ENCODE assay signal across 25 cellular contexts in genomic region chr6:56497270-56497669, GRCh38.
"Had no signal": no experiment of that assay in that cellular context is flagged by ENCODE, and none has a peak within 500 bp of the region (broad histone marks: within the 10 kb centered on the region; RNA-seq: fewer than 3 reads in every experiment).

No MANE protein-coding gene starts in this region.

- H3K4me1 Mint-ChIP-seq: activated CD4-positive, alpha-beta T cell treated with anti-CD3 and anti-CD28 coated beads, Interleukin-2, amount 10 ng/mL, durations not matched to agents 7 days and 5 days; central memory CD8-positive, alpha-beta T cell; natural killer cell; stimulated activated effector memory CD8-positive, alpha-beta T cell treated with anti-CD3 and anti-CD28 coated beads, Interleukin-12 subunit alpha, Interleukin-12 subunit beta, amount 100 ng/mL, for 72 hours; T-helper 17 cell had no signal

- H3K27ac ChIP-seq: epithelial cell of prostate, right lobe of liver, upper lobe of right lung had no signal

- H3K4me3 Mint-ChIP-seq: activated CD4-positive, alpha-beta T cell treated with anti-CD3 and anti-CD28 coated beads, Interleukin-2, amount 10 ng/mL, durations not matched to agents 7 days and 5 days; activated CD8-positive, alpha-beta T cell treated with anti-CD3 and anti-CD28 coated beads for 36 hours; activated T-cell treated with anti-CD3 and anti-CD28 coated beads, Interleukin-2, amount 50 U/mL, for 72 hours; central memory CD8-positive, alpha-beta T cell; dendritic cell treated with granulocyte-macrophage colony-stimulating factor and Interleukin-4, amounts not matched to agents 40 ng/mL and 50 ng/mL, for 4 days; natural killer cell; stimulated activated effector memory CD8-positive, alpha-beta T cell treated with anti-CD3 and anti-CD28 coated beads, Interleukin-12 subunit alpha, Interleukin-12 subunit beta, amount 100 ng/mL, for 72 hours; stimulated activated naive CD8-positive, alpha-beta T cell treated with anti-CD3 and anti-CD28 coated beads, Interleukin-15, Interleukin-2, amounts not matched to agents 100 ng/mL and 50 ng/mL, for 24 hours; T-helper 17 cell had no signal

- H3K9me3 ChIP-seq: gastrocnemius medialis, right lobe of liver, upper lobe of right lung had no signal

- H3K4me3 ChIP-seq: gastrocnemius medialis, right lobe of liver, upper lobe of right lung had no signal

- H3K27ac Mint-ChIP-seq: activated CD4-positive, alpha-beta T cell treated with anti-CD3 and anti-CD28 coated beads, Interleukin-2, amount 10 ng/mL, durations not matched to agents 7 days and 5 days; activated CD8-positive, alpha-beta T cell treated with anti-CD3 and anti-CD28 coated beads for 36 hours; activated naive CD4-positive, alpha-beta T cell treated with anti-CD3 and anti-CD28 coated beads, Interleukin-2, amount 50 U/mL, for 72 hours; activated T-cell treated with anti-CD3 and anti-CD28 coated beads, Interleukin-2, amount 50 U/mL, for 72 hours; dendritic cell treated with granulocyte-macrophage colony-stimulating factor and Interleukin-4, amounts not matched to agents 40 ng/mL and 50 ng/mL, for 4 days; natural killer cell; stimulated activated effector memory CD8-positive, alpha-beta T cell treated with anti-CD3 and anti-CD28 coated beads, Interleukin-12 subunit alpha, Interleukin-12 subunit beta, amount 100 ng/mL, for 72 hours; stimulated activated naive CD8-positive, alpha-beta T cell treated with anti-CD3 and anti-CD28 coated beads, Interleukin-15, Interleukin-2, amounts not matched to agents 100 ng/mL and 50 ng/mL, for 24 hours; T-helper 17 cell had no signal

- H3K27me3 ChIP-seq: gastrocnemius medialis, right lobe of liver, upper lobe of right lung had no signal

- ATAC-seq: activated CD8-positive, alpha-beta T cell treated with anti-CD3 and anti-CD28 coated beads for 36 hours; activated naive CD4-positive, alpha-beta T cell treated with anti-CD3 and anti-CD28 coated beads, Interleukin-2, amount 50 U/mL, for 72 hours; activated T-cell treated with anti-CD3 and anti-CD28 coated beads, Interleukin-2, amount 50 U/mL, for 72 hours; gastrocnemius medialis; left cardiac atrium; natural killer cell; right lobe of liver; stimulated activated effector memory CD8-positive, alpha-beta T cell treated with anti-CD3 and anti-CD28 coated beads, Interleukin-12 subunit alpha, Interleukin-12 subunit beta, amount 100 ng/mL, for 72 hours; T-helper 17 cell; upper lobe of right lung had no signal

- H3K27me3 Mint-ChIP-seq: activated CD4-positive, alpha-beta T cell treated with anti-CD3 and anti-CD28 coated beads, Interleukin-2, amount 10 ng/mL, durations not matched to agents 7 days and 5 days; activated CD8-positive, alpha-beta T cell treated with anti-CD3 and anti-CD28 coated beads for 36 hours; central memory CD8-positive, alpha-beta T cell; dendritic cell treated with granulocyte-macrophage colony-stimulating factor and Interleukin-4, amounts not matched to agents 40 ng/mL and 50 ng/mL, for 4 days; stimulated activated naive CD8-positive, alpha-beta T cell treated with anti-CD3 and anti-CD28 coated beads, Interleukin-15, Interleukin-2, amounts not matched to agents 100 ng/mL and 50 ng/mL, for 24 hours; T-helper 17 cell had no signal

- H3K4me1 ChIP-seq: right lobe of liver, upper lobe of right lung had no signal

- H3K36me3 Mint-ChIP-seq: activated naive CD4-positive, alpha-beta T cell treated with anti-CD3 and anti-CD28 coated beads, Interleukin-2, amount 50 U/mL, for 72 hours; natural killer cell; stimulated activated effector memory CD8-positive, alpha-beta T cell treated with anti-CD3 and anti-CD28 coated beads, Interleukin-12 subunit alpha, Interleukin-12 subunit beta, amount 100 ng/mL, for 72 hours had no signal

- DNase-seq: activated CD4-positive, alpha-beta T cell treated with anti-CD3 and anti-CD28 coated beads for 1 hour; activated CD4-positive, alpha-beta T cell treated with anti-CD3 and anti-CD28 coated beads, Interleukin-2, amount 10 ng/mL, durations not matched to agents 7 days and 5 days; activated CD8-positive, alpha-beta T cell treated with anti-CD3 and anti-CD28 coated beads for 36 hours; activated naive CD4-positive, alpha-beta T cell; activated T-cell treated with anti-CD3 and anti-CD28 coated beads for 4 hours; activated T-cell treated with anti-CD3 and anti-CD28 coated beads, Interleukin-2, amount 50 U/mL, for 72 hours; anterior cingulate cortex; gastrocnemius medialis; hippocampal formation; left cardiac atrium; midbrain; natural killer cell; posterior cingulate gyrus; right lobe of liver; small intestine; stimulated activated CD4-positive, alpha-beta T cell treated with anti-CD3 and anti-CD28 coated beads, Interleukin-4, amount 100 ng/mL, for 24 hours; T-helper 17 cell; T1000; upper lobe of right lung had no signal

- H3K9me3 Mint-ChIP-seq: activated CD4-positive, alpha-beta T cell treated with anti-CD3 and anti-CD28 coated beads, Interleukin-2, amount 10 ng/mL, durations not matched to agents 7 days and 5 days; activated CD8-positive, alpha-beta T cell treated with anti-CD3 and anti-CD28 coated beads for 36 hours; activated naive CD4-positive, alpha-beta T cell treated with anti-CD3 and anti-CD28 coated beads, Interleukin-2, amount 50 U/mL, for 72 hours; activated T-cell treated with anti-CD3 and anti-CD28 coated beads, Interleukin-2, amount 50 U/mL, for 72 hours; central memory CD8-positive, alpha-beta T cell; dendritic cell treated with granulocyte-macrophage colony-stimulating factor and Interleukin-4, amounts not matched to agents 40 ng/mL and 50 ng/mL, for 4 days; natural killer cell; stimulated activated effector memory CD8-positive, alpha-beta T cell treated with anti-CD3 and anti-CD28 coated beads, Interleukin-12 subunit alpha, Interleukin-12 subunit beta, amount 100 ng/mL, for 72 hours; stimulated activated naive CD8-positive, alpha-beta T cell treated with anti-CD3 and anti-CD28 coated beads, Interleukin-15, Interleukin-2, amounts not matched to agents 100 ng/mL and 50 ng/mL, for 24 hours had no signal
